14 cellular contexts compared by ENCODE assay signal in genomic region chr2:238243496-238244076, GRCh38. TPM values are rescaled to one million over a fixed set of nuclear protein-coding genes. Genes with fewer than 3 reads are reported as not detected.
DNase-seq lines count a peak whose midpoint lies in the region; ATAC-seq and TF ChIP-seq lines count a peak whose summit lies in the region.
"Had no signal": no experiment of that assay in that cellular context is flagged by ENCODE, and none has a peak within 500 bp of the region (broad histone marks: within the 10 kb centered on the region; RNA-seq: fewer than 3 reads in every experiment).

No MANE protein-coding gene starts in this region.

- H3K27me3 ChIP-seq in dorsolateral prefrontal cortex (peaks cover 0 to 4% (median 0%) of the 10 kb centered on the region in 45 donors), psoas muscle (ENCODE audit: insufficient read depth in 3 of 3, low read length in 2 of 3) (no peaks in the 10 kb centered on the region)

- intact Hi-C loops in dorsolateral prefrontal cortex (cut with DNase I) (loop anchor here in 1 of 2 donors (10.0 kb wide), 1 partner anchor 79 kb away; no protein-coding TSS in a partner anchor), psoas muscle (cut with DNase I) (no loop called here)

- H3K36me3 Mint-ChIP-seq in osteocyte (ENCODE audit: unreplicated experiment): peaks cover 10% of the 10 kb centered on the region

- no peaks in the 10 kb centered on the region for H3K9me3 Mint-ChIP-seq in osteocyte (ENCODE audit: unreplicated experiment)

- peaks cover 0 to 20% of the 10 kb centered on the region in 2 donors for H3K36me3 ChIP-seq in psoas muscle (ENCODE audit: insufficient read depth in 1 of 2, low read depth in 1 of 2)

- in situ Hi-C loops in GM13976 (cut with MboI; ENCODE audit: low sequenced_read_pairs, unreplicated experiment): no loop called here

- no peak overlapping the region for H3K27ac Mint-ChIP-seq in osteocyte (ENCODE audit: unreplicated experiment)

- 82 to 86% (median 82%) methylated on average over 10 of the region's 10 CpGs for WGBS in psoas muscle, 3 donors

- no peak overlapping the region for H3K4me3 Mint-ChIP-seq in osteocyte (ENCODE audit: unreplicated experiment)

- peaks cover 2% of the 10 kb centered on the region for H3K4me1 Mint-ChIP-seq in osteocyte (ENCODE audit: unreplicated experiment)

- ATAC-seq in psoas muscle: no peak
- ATAC-seq in HG02678 (IDR thresholded peaks at IDR 0.05; ENCODE audit: unreplicated experiment): no peak

- H3K4me1 ChIP-seq in psoas muscle: peaks cover 50% of the 10 kb centered on the region

- H3K27ac ChIP-seq in dorsolateral prefrontal cortex (peak overlapping the region in 34 of 59 donors; percentile 3 to 74 (median 34)), psoas muscle (peak overlapping the region; percentile 82)
- H3K27ac ChIP-seq: HL-60 had no signal

- no peak for TF ChIP-seq CTCF in dorsolateral prefrontal cortex (IDR thresholded peaks at IDR 0.05 in 54 of 56, conservative IDR thresholded peaks at IDR 0.05 in 2 of 56; ENCODE audit: low read depth in 1 of 56, partially characterized antibody in 56 of 56)
- TF ChIP-seq CTCF in psoas muscle (IDR thresholded peaks at IDR 0.05): no peak
- TF ChIP-seq CTCF in osteocyte (IDR thresholded peaks at IDR 0.05): no peak
- no peak for TF ChIP-seq CTCF in GM13976 (IDR thresholded peaks at IDR 0.05; ENCODE audit: borderline replicate concordance, control extremely low read depth, extremely low read depth, insufficient read depth, missing control alignments)

- H3K4me3 ChIP-seq in dorsolateral prefrontal cortex (no peak overlapping the region), psoas muscle (no peak overlapping the region)

- H3K27me3 Mint-ChIP-seq in osteocyte (ENCODE audit: unreplicated experiment): no peaks in the 10 kb centered on the region

- DNase-seq in COLO668 (lab: John Stamatoyannopoulos, UW; ENCODE audit: unreplicated experiment) (peak; percentile 44), NCI-H510A treated with DMSO at 0.1 percent for 48 hours (lab: John Stamatoyannopoulos, UW) (peak; percentile 49), dorsolateral prefrontal cortex (no peak), psoas muscle (peak in 1 of 2 donors; percentile 11), osteocyte (ENCODE audit: extremely low spot score, unreplicated experiment) (no peak), GM13976 (ENCODE audit: low spot score) (no peak)
- DNase-seq in activated naive CD4-positive, alpha-beta T cell treated with Interleukin-2 at 50 U/mL for 16 hours: no peak
- DNase-seq: activated CD4-positive, CD25-positive, alpha-beta regulatory T cell; dermis blood vessel endothelial cell; GOT3; mammary epithelial cell; NCI-H187 treated with DMSO at 0.1 percent for 48 hours had no signal

- H3K9me3 ChIP-seq in psoas muscle: no peaks in the 10 kb centered on the region

RNA-seq across cellular contexts. Expression of gene HES6, which starts 3.7 kb away (rescaled TPM):
- 10 to 100 TPM; 16.3 to 92.6 (median 39.4) TPM for total RNA-seq in dorsolateral prefrontal cortex
- total RNA-seq in psoas muscle: 10 to 100 TPM in 2 of 4 donors, 1 to 10 TPM in 2; 4.1 to 13.1 (median 10.9) TPM
- 10 to 100 TPM; 35.7 to 54.5 (median 40.6) TPM for polyA plus RNA-seq in psoas muscle
- total RNA-seq in osteocyte: 6.2 and 6.5 TPM in 2 replicates

RNA-seq across cellular contexts. Expression of gene ILKAP, which starts 40.1 kb away (rescaled TPM):
- total RNA-seq in dorsolateral prefrontal cortex (10 to 100 TPM; 44.0 to 90.8 (median 62.7) TPM), psoas muscle (10 to 100 TPM; 31.8 to 43.8 (median 39.3) TPM), osteocyte (34.1 and 37.2 TPM in 2 replicates)
- 10 to 100 TPM; 55.2 to 66.6 (median 58.4) TPM for polyA plus RNA-seq in psoas muscle

RNA-seq across cellular contexts. Expression of gene PER2, which starts 44.8 kb away (rescaled TPM):
- total RNA-seq in dorsolateral prefrontal cortex (10 to 100 TPM in 119 of 120 experiments, 1 to 10 TPM in 1; 9.9 to 34.3 (median 18.4) TPM), psoas muscle (10 to 100 TPM in 3 of 4 donors, 1 to 10 TPM in 1; 7.8 to 20.7 (median 13.1) TPM), osteocyte (3.7 and 5.7 TPM in 2 replicates)
- polyA plus RNA-seq in psoas muscle: 1 to 10 TPM; 1.9 to 2.5 (median 2.4) TPM

Comparison
In these comparisons a context has a peak if more than half of its experiments do, and no peak if none do; other contexts are left out.
1. DNase-seq: peak in COLO668 (single experiment) and NCI-H510A treated with DMSO at 0.1 percent for 48 hours (single experiment); none in dorsolateral prefrontal cortex (0 of 10), osteocyte (single experiment), GM13976 (single experiment) and activated naive CD4-positive, alpha-beta T cell treated with Interleukin-2 at 50 U/mL for 16 hours (single experiment).